ENCODE assay signal across 1 cellular context in genomic region chr16:85048921-85049562, GRCh38.
TF ChIP-seq lines count a peak whose summit lies in the region.

No MANE protein-coding gene starts in this region.

TF ChIP-seq in K562, 482 proteins besides CTCF, POLR2A, EP300 and RAD21 (continued from another document):
- TF ChIP-seq, protein P1, sequence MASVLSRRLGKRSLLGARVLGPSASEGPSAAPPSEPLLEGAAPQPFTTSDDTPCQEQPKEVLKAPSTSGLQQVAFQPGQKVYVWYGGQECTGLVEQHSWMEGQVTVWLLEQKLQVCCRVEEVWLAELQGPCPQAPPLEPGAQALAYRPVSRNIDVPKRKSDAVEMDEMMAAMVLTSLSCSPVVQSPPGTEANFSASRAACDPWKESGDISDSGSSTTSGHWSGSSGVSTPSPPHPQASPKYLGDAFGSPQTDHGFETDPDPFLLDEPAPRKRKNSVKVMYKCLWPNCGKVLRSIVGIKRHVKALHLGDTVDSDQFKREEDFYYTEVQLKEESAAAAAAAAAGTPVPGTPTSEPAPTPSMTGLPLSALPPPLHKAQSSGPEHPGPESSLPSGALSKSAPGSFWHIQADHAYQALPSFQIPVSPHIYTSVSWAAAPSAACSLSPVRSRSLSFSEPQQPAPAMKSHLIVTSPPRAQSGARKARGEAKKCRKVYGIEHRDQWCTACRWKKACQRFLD (CRISPR knock-in tag; IDR thresholded peaks at IDR 0.05), result peak; percentile 15; the same call in 1 of the 2 replicates
- TF ChIP-seq THAP7 (CRISPR knock-in tag; IDR thresholded peaks at IDR 0.05) (0 out of 2 replicates have a peak, but pooled peaks have one; percentile 38), ZNF175 (CRISPR knock-in tag; IDR thresholded peaks at IDR 0.05; ENCODE audit: low read depth) (no peak), ZNF143 (CRISPR knock-in tag; IDR thresholded peaks at IDR 0.05) (0 out of 2 replicates have a peak, but pooled peaks have one; percentile 42), ZNF79 (CRISPR knock-in tag; IDR thresholded peaks at IDR 0.05; ENCODE audit: low read depth) (0 out of 2 replicates have a peak, but pooled peaks have one; percentile 11), KDM4B (IDR thresholded peaks at IDR 0.05; ENCODE audit: borderline replicate concordance in 2 of 2, low read depth in 1 of 2) (0 out of 4 replicates have a peak, but pooled peaks of 1 of the 2 experiments have one; percentile 12)
